Comparison of ENCODE assay signal across 19 cellular contexts in genomic region chr11:122917311-122917710, GRCh38. TPM values are rescaled to one million over a fixed set of nuclear protein-coding genes. Genes with fewer than 3 reads are reported as not detected.
A peak's percentile ranks its signal among the peaks of the same experiment; 100 is the strongest.
DNase-seq lines count a peak whose midpoint lies in the region; FAIRE-seq and TF ChIP-seq lines count a peak whose summit lies in the region.
"Had no signal": no experiment of that assay in that cellular context is flagged by ENCODE, and none has a peak within 500 bp of the region (broad histone marks: within the 10 kb centered on the region; RNA-seq: fewer than 3 reads in every experiment).

No MANE protein-coding gene starts in this region.

- H2BK5ac ChIP-seq in H9 (ENCODE audit: insufficient read length, low read length) = no peak overlapping the region
- H2BK5ac ChIP-seq in trophoblast cell (ENCODE audit: low read depth, low read length, poor library complexity) = no peak overlapping the region

- no peaks in the 10 kb centered on the region for H3K27me3 ChIP-seq in keratinocyte (ENCODE audit: control insufficient read depth, extremely low read depth, insufficient read depth, low read length)
- H3K27me3 ChIP-seq in H9 (ENCODE audit: insufficient read depth, low read length) = no peaks in the 10 kb centered on the region
- no peaks in the 10 kb centered on the region for H3K27me3 ChIP-seq in trophoblast cell (ENCODE audit: insufficient read depth, low read length)
- H3K27me3 ChIP-seq: ascending aorta, dorsolateral prefrontal cortex, neutrophil had no signal

- H3K27me3 Mint-ChIP-seq in HFFc6 (ENCODE audit: insufficient read depth) (no peaks in the 10 kb centered on the region), H9 (ENCODE audit: low read depth) (peaks cover 10% of the 10 kb centered on the region; the same call in 1 of the 2 replicates), mesothelial cell of epicardium (ENCODE audit: low read depth) (no peaks in the 10 kb centered on the region)
- H3K27me3 Mint-ChIP-seq: CD4-positive, alpha-beta memory T cell had no signal

- H3K4me3 ChIP-seq in AG09309 (ENCODE audit: control insufficient read depth, low read depth, low read length) = no peak overlapping the region
- H3K4me3 ChIP-seq in keratinocyte (ENCODE audit: control insufficient read depth in 2 of 3, extremely low read depth in 1 of 3, insufficient read depth in 2 of 3, low read depth in 1 of 3, low read length in 3 of 3) = no peak overlapping the region
- H3K4me3 ChIP-seq in trophoblast cell (ENCODE audit: low read depth, low read length) = no peak overlapping the region
- H3K4me3 ChIP-seq: ascending aorta, dorsolateral prefrontal cortex, SK-N-MC had no signal

- H2AK5ac ChIP-seq in H9 (ENCODE audit: insufficient read length, low read length) (no peak overlapping the region), trophoblast cell (ENCODE audit: low read length) (no peak overlapping the region)

- no peak overlapping the region for H4K5ac ChIP-seq in H9 (ENCODE audit: insufficient read length, low read depth, low read length)

- H3K36me3 ChIP-seq in keratinocyte (ENCODE audit: control insufficient read depth in 2 of 2, extremely low read depth in 1 of 2, insufficient read depth in 2 of 2, low read length in 2 of 2) (no peaks in the 10 kb centered on the region), trophoblast cell (ENCODE audit: control insufficient read depth in 1 of 2, insufficient read depth in 2 of 2, low read length in 2 of 2) (no peaks in the 10 kb centered on the region)
- H3K36me3 ChIP-seq: ascending aorta, neutrophil had no signal

- DNase-seq in AG09309 (ENCODE audit: low read depth) (peak; percentile 13), HFFc6 (peak; percentile 8), astrocyte of the hippocampus (ENCODE audit: low read depth, low spot score) (peak; percentile 81), keratinocyte (ENCODE audit: low read depth, low spot score) (no peak), NCI-H345 (lab: John Stamatoyannopoulos, UW) (no peak), H9 (no peak), trophoblast cell (no peak), mesothelial cell of epicardium (ENCODE audit: low spot score in 2 of 2, unreplicated experiment in 2 of 2) (no peak)
- DNase-seq: activated CD4-positive, alpha-beta T cell treated with anti-CD3 and anti-CD28 coated beads for 48 hours; activated gamma-delta T cell treated with Interleukin-2 at 50 U/mL for 16 hours; CD4-positive, alpha-beta memory T cell; kidney; NCI-H2029; NCI-H526; OCI-M1 had no signal

- TF ChIP-seq CTCF in AG09309 (IDR thresholded peaks at IDR 0.05; ENCODE audit: control insufficient read depth, insufficient read depth, low read depth, low read length, missing control alignments) (no peak), HFFc6 (IDR thresholded peaks at IDR 0.05) (no peak), keratinocyte (optimal IDR thresholded peaks at IDR 0.05 in 1 of 3, IDR thresholded peaks at IDR 0.05 in 1 of 3, conservative IDR thresholded peaks at IDR 0.05 in 1 of 3; ENCODE audit: extremely low read depth in 1 of 3, insufficient read depth in 2 of 3, low read length in 3 of 3) (no peak), H9 (conservative IDR thresholded peaks at IDR 0.05) (no peak), mesothelial cell of epicardium (IDR thresholded peaks at IDR 0.05; ENCODE audit: unreplicated experiment) (no peak)

- H3K4me2 ChIP-seq in keratinocyte (ENCODE audit: control insufficient read depth, extremely low read depth, insufficient read depth, low read depth, low read length) = no peak overlapping the region
- H3K4me2 ChIP-seq in H9 (ENCODE audit: insufficient read depth, insufficient read length, low read length) = no peak overlapping the region
- no peak overlapping the region for H3K4me2 ChIP-seq in trophoblast cell (ENCODE audit: low read length)

- H2BK12ac ChIP-seq in H9 (ENCODE audit: insufficient read length, low read depth, low read length) (no peak overlapping the region), trophoblast cell (ENCODE audit: low read length) (no peak overlapping the region)

- H4K12ac ChIP-seq in trophoblast cell (ENCODE audit: low read depth, low read length) = no peak overlapping the region

- no peak overlapping the region for H3K27ac ChIP-seq in keratinocyte (ENCODE audit: control insufficient read depth, insufficient read depth, low read length)
- no peak overlapping the region for H3K27ac ChIP-seq in H9 (ENCODE audit: insufficient read length, low read depth, low read length)
- no peak overlapping the region for H3K27ac ChIP-seq in trophoblast cell (ENCODE audit: low read depth, low read length)
- H3K27ac ChIP-seq: ascending aorta, dorsolateral prefrontal cortex, neutrophil, SK-N-MC had no signal

- H3K4me1 ChIP-seq in keratinocyte (ENCODE audit: control insufficient read depth, extremely low read depth, insufficient read depth, low read length) = no peaks in the 10 kb centered on the region
- no peaks in the 10 kb centered on the region for H3K4me1 ChIP-seq in H9 (ENCODE audit: insufficient read depth, low read length)
- no peaks in the 10 kb centered on the region for H3K4me1 ChIP-seq in trophoblast cell (ENCODE audit: control insufficient read depth in 1 of 2, insufficient read depth in 2 of 2, low read length in 2 of 2)
- H3K4me1 ChIP-seq: ascending aorta had no signal

- H2AFZ ChIP-seq in keratinocyte (ENCODE audit: control insufficient read depth, low read length) (no peak overlapping the region), H9 (ENCODE audit: low read length) (no peak overlapping the region), trophoblast cell (ENCODE audit: insufficient read depth, low read length, poor library complexity) (no peak overlapping the region)

- H2BK120ac ChIP-seq in H9 (ENCODE audit: low read depth, low read length, poor library complexity, severe bottlenecking) (no peak overlapping the region), trophoblast cell (ENCODE audit: insufficient read depth, low read length, poor library complexity) (no peak overlapping the region)

- H3K4ac ChIP-seq in H9 (ENCODE audit: low read depth, low read length) = no peak overlapping the region
- no peak overlapping the region for H3K4ac ChIP-seq in trophoblast cell (ENCODE audit: low read depth, low read length)

- no peak overlapping the region for H3K23ac ChIP-seq in H9 (ENCODE audit: insufficient read length, low read depth, low read length)
- H3K23ac ChIP-seq in trophoblast cell (ENCODE audit: low read length) = no peak overlapping the region

- H3K9me1 ChIP-seq in keratinocyte (ENCODE audit: control insufficient read depth, extremely low read depth, insufficient read depth, low read length) = no peaks in the 10 kb centered on the region

- H3K18ac ChIP-seq in H9 (ENCODE audit: insufficient read length, low read depth, low read length) = no peak overlapping the region
- H3K18ac ChIP-seq in trophoblast cell (ENCODE audit: low read length) = no peak overlapping the region

- FAIRE-seq in keratinocyte (lab: Jason Lieb, UNC) = peak; percentile 58
- FAIRE-seq: kidney had no signal

- peaks cover 9% of the 10 kb centered on the region for H3K4me1 Mint-ChIP-seq in HFFc6 (ENCODE audit: low read depth)
- H3K4me1 Mint-ChIP-seq in H9 = peaks cover 13% of the 10 kb centered on the region in 2 experiments
- peaks cover 5% of the 10 kb centered on the region for H3K4me1 Mint-ChIP-seq in mesothelial cell of epicardium
- H3K4me1 Mint-ChIP-seq: CD4-positive, alpha-beta memory T cell had no signal

- H3K56ac ChIP-seq in H9 (ENCODE audit: insufficient read length, low read depth, low read length) = no peak overlapping the region

- no peak overlapping the region for H2BK15ac ChIP-seq in H9 (ENCODE audit: low read depth, low read length)

- no peak overlapping the region for H4K8ac ChIP-seq in H9 (replicated peaks; ENCODE audit: insufficient read length, low read depth, low read length)
- no peak overlapping the region for H4K8ac ChIP-seq in trophoblast cell (ENCODE audit: low read depth, low read length)

- no peaks in the 10 kb centered on the region for H3K79me2 ChIP-seq in keratinocyte (ENCODE audit: control insufficient read depth, insufficient read depth, low read length)
- no peaks in the 10 kb centered on the region for H3K79me2 ChIP-seq in H9 (ENCODE audit: insufficient read depth, low read length)
- H3K79me2 ChIP-seq in trophoblast cell (ENCODE audit: control insufficient read depth, insufficient read depth, low read length, poor library complexity) = no peaks in the 10 kb centered on the region

- H3K9ac ChIP-seq in keratinocyte (ENCODE audit: control insufficient read depth, extremely low read depth, insufficient read depth, low read length) (no peak overlapping the region), H9 (ENCODE audit: extremely low read depth, insufficient read length, low read length) (no peak overlapping the region), trophoblast cell (ENCODE audit: low read length) (no peak overlapping the region)

- no peak overlapping the region for H2BK20ac ChIP-seq in H9 (ENCODE audit: low read depth, low read length, poor library complexity, severe bottlenecking)

- no peak overlapping the region for H3K14ac ChIP-seq in H9 (ENCODE audit: insufficient read depth, low read length)
- no peak overlapping the region for H3K14ac ChIP-seq in trophoblast cell (ENCODE audit: low read length)

- H3K36me3 Mint-ChIP-seq in HFFc6 (ENCODE audit: low read depth) = no peaks in the 10 kb centered on the region
- no peaks in the 10 kb centered on the region for H3K36me3 Mint-ChIP-seq in H9 (ENCODE audit: insufficient read depth in 1 of 3, low read depth in 3 of 3)
- no peaks in the 10 kb centered on the region for H3K36me3 Mint-ChIP-seq in mesothelial cell of epicardium

- H3K79me1 ChIP-seq in H9 (ENCODE audit: insufficient read depth, low read depth, low read length, poor library complexity, severe bottlenecking) = no peaks in the 10 kb centered on the region
- H3K79me1 ChIP-seq in trophoblast cell (ENCODE audit: low read length) = no peaks in the 10 kb centered on the region

- no peak overlapping the region for H3K4me3 Mint-ChIP-seq in HFFc6
- no peak overlapping the region for H3K4me3 Mint-ChIP-seq in H9
- no peak overlapping the region for H3K4me3 Mint-ChIP-seq in mesothelial cell of epicardium
- H3K4me3 Mint-ChIP-seq: CD4-positive, alpha-beta memory T cell had no signal

- H3K9me3 Mint-ChIP-seq in HFFc6 (no peaks in the 10 kb centered on the region), H9 (no peaks in the 10 kb centered on the region), mesothelial cell of epicardium (no peaks in the 10 kb centered on the region)
- H3K9me3 Mint-ChIP-seq: CD4-positive, alpha-beta memory T cell had no signal

- H3T11ph ChIP-seq in H9 (ENCODE audit: low read length) = no peak overlapping the region

- dilution Hi-C loops in keratinocyte (cut with MboI; ENCODE audit: extremely low pct_ligation_motif_present, low sequenced_read_pairs) = no loop called here

- H4K20me1 ChIP-seq in keratinocyte (ENCODE audit: control insufficient read depth, extremely low read depth, insufficient read depth, low read length) (no peaks in the 10 kb centered on the region), H9 (ENCODE audit: control insufficient read depth, insufficient read depth, insufficient read length) (no peaks in the 10 kb centered on the region)

- H3K9me3 ChIP-seq in keratinocyte (ENCODE audit: control insufficient read depth, low read depth, low read length) (no peaks in the 10 kb centered on the region), H9 (ENCODE audit: control insufficient read depth, low read depth, low read length) (no peaks in the 10 kb centered on the region), trophoblast cell (ENCODE audit: insufficient read depth, low read depth, low read length) (no peaks in the 10 kb centered on the region)
- H3K9me3 ChIP-seq: ascending aorta, neutrophil had no signal

- WGBS in H9 (ENCODE audit: extremely low coverage, insufficient read length, low lambda C conversion rate) = no CpG with 5 or more reads among the region's 1 CpG
- WGBS in trophoblast cell (ENCODE audit: extremely low coverage, insufficient coverage, insufficient read length) = no CpG with 5 or more reads among the region's 1 CpG

- no peak overlapping the region for H3K27ac Mint-ChIP-seq in HFFc6
- H3K27ac Mint-ChIP-seq in H9 = no peak overlapping the region
- no peak overlapping the region for H3K27ac Mint-ChIP-seq in mesothelial cell of epicardium
- H3K27ac Mint-ChIP-seq: CD4-positive, alpha-beta memory T cell had no signal

- H4K91ac ChIP-seq in H9 (ENCODE audit: insufficient read length, low read depth, low read length) (no peak overlapping the region), trophoblast cell (ENCODE audit: low read depth, low read length) (no peak overlapping the region)

- no peaks in the 10 kb centered on the region for H3K23me2 ChIP-seq in H9 (ENCODE audit: insufficient read length, low read depth, low read length, poor library complexity, severe bottlenecking)

RNA-seq across cellular contexts. Expression of gene JHY, which starts 34.8 kb away (rescaled TPM):
- total RNA-seq in HFFc6 (2021; fragmentation: NEBNext Ultra II Directional; extraction: Animal tissue kit (Norgen Biotek cat#: 25700)) = 1 to 10 TPM; 5.2 to 6.4 (median 5.7) TPM
- polyA plus RNA-seq in keratinocyte = 3.6 to 4.0 TPM (median 3.9 TPM) in 3 replicates
- polyA plus RNA-seq in keratinocyte (2011; ENCODE audit: low read depth) = 2.8 TPM
- 3.9 and 5.4 TPM in 2 replicates for polyA plus RNA-seq in keratinocyte (2011; cell fraction: cytosol; rRNA removed)
- polyA plus RNA-seq in keratinocyte (2011; cell fraction: nucleus; rRNA removed) = 3.9 and 4.4 TPM in 2 replicates
- polyA plus RNA-seq in keratinocyte (2012; ENCODE audit: low replicate concordance) = 2.8 and 3.3 TPM in 2 replicates
- 1.7 to 3.8 TPM (median 3.0 TPM) in 3 replicates for polyA minus RNA-seq in keratinocyte
- polyA minus RNA-seq in keratinocyte (2011; cell fraction: cytosol; rRNA and poly(A)+ RNA removed) = 1.3 TPM
- 2.2 and 3.7 TPM in 2 replicates for polyA minus RNA-seq in keratinocyte (2011; cell fraction: nucleus; rRNA and poly(A)+ RNA removed)
- total RNA-seq in H9 (2021) (0.50 and 0.79 TPM in 2 replicates), mesothelial cell of epicardium (6.4 to 7.4 TPM (median 6.8 TPM) in 3 replicates)
- 3.2 and 3.3 TPM in 2 replicates for polyA plus RNA-seq in trophoblast cell (2013)

Comparison
In these comparisons a context has a peak if more than half of its experiments do, and no peak if none do; other contexts are left out.
1. DNase-seq: peak in AG09309 (single experiment), HFFc6 (single experiment) and astrocyte of the hippocampus (single experiment); none in keratinocyte (single experiment), NCI-H345 (single experiment), H9 (single experiment), trophoblast cell (0 of 2) and mesothelial cell of epicardium (0 of 2).